1 cellular context compared by ENCODE assay signal in genomic region chr16:21554795-21555585, GRCh38.
TF ChIP-seq lines count a peak whose summit lies in the region.

No MANE protein-coding gene starts in this region.

TF ChIP-seq in GM12878, 131 proteins besides CTCF, POLR2A, EP300 and RAD21 (continued from another document and continues in another):
- TF ChIP-seq NR2F1 (conservative IDR thresholded peaks at IDR 0.05): peak; percentile 39; the same call in 1 of the 2 replicates
- peak; percentile 99 for TF ChIP-seq IKZF1 (conservative IDR thresholded peaks at IDR 0.05)
- TF ChIP-seq TARDBP (IDR thresholded peaks at IDR 0.05; ENCODE audit: borderline replicate concordance): peak; percentile 89
- peak; percentile 87; the same call in 1 of the 2 replicates for TF ChIP-seq DPF2 (IDR thresholded peaks at IDR 0.05)
- peak; percentile 47 for TF ChIP-seq HCFC1 (IDR thresholded peaks at IDR 0.05; ENCODE audit: low read length)
- TF ChIP-seq JUND (IDR thresholded peaks at IDR 0.05; ENCODE audit: low read depth, low read length): no peak
- no peak for TF ChIP-seq ZNF274 (IDR thresholded peaks at IDR 0.05; ENCODE audit: insufficient read depth, insufficient read length)
- TF ChIP-seq FOS (IDR thresholded peaks at IDR 0.05; ENCODE audit: borderline replicate concordance, extremely low read depth, insufficient read length): no peak
- no peak; the same call in 1 of the 2 replicates for TF ChIP-seq NFIC (IDR thresholded peaks at IDR 0.05; ENCODE audit: low read depth, low read length)
- TF ChIP-seq PKNOX1 (IDR thresholded peaks at IDR 0.05): peak; percentile 6; the same call in 1 of the 2 replicates
- TF ChIP-seq CREB1 (IDR thresholded peaks at IDR 0.05; ENCODE audit: low read depth): no peak; the same call in 1 of the 2 replicates
- TF ChIP-seq WRNIP1 (IDR thresholded peaks at IDR 0.05; ENCODE audit: borderline replicate concordance, low read depth, low read length): no peak
- 0 out of 2 replicates have a peak, but pooled peaks have one; percentile 11 for TF ChIP-seq CHD2 (IDR thresholded peaks at IDR 0.05; ENCODE audit: borderline replicate concordance, low read depth, low read length)
- no peak for TF ChIP-seq SUPT20H (IDR thresholded peaks at IDR 0.05; ENCODE audit: borderline replicate concordance, control insufficient read depth, low read depth, low read length)
- TF ChIP-seq HDGF (IDR thresholded peaks at IDR 0.05): 0 out of 2 replicates have a peak, but pooled peaks have one; percentile 72
- no peak for TF ChIP-seq REST (IDR thresholded peaks at IDR 0.05; ENCODE audit: low read depth, low read length)
- no peak for TF ChIP-seq HDAC2 (IDR thresholded peaks at IDR 0.05)
- TF ChIP-seq RFX5 (IDR thresholded peaks at IDR 0.05; ENCODE audit: low read depth, low read length): no peak
- TF ChIP-seq USF1 (IDR thresholded peaks at IDR 0.05; ENCODE audit: borderline replicate concordance, extremely low read length, insufficient read depth, low read depth, low read length): no peak
- TF ChIP-seq YY1 (IDR thresholded peaks at IDR 0.05; ENCODE audit: low read depth, low read length): peak; percentile 89
- peak; percentile 81 for TF ChIP-seq SMARCA5 (IDR thresholded peaks at IDR 0.05)
- TF ChIP-seq MEF2A (IDR thresholded peaks at IDR 0.05; ENCODE audit: insufficient read depth, low read depth, low read length): peak; percentile 80
- TF ChIP-seq ATF3 (IDR thresholded peaks at IDR 0.05; ENCODE audit: borderline replicate concordance, extremely low read depth, low read depth, low read length): peak; percentile 57; the same call in 1 of the 2 replicates
- no peak for TF ChIP-seq RBBP5 (conservative IDR thresholded peaks at IDR 0.05)
- TF ChIP-seq SREBF2 (IDR thresholded peaks at IDR 0.05; ENCODE audit: low read length): no peak
- TF ChIP-seq ZNF24 (IDR thresholded peaks at IDR 0.05): peak; percentile 88
- TF ChIP-seq BMI1 (IDR thresholded peaks at IDR 0.05; ENCODE audit: borderline replicate concordance): no peak
- peak; percentile 64; the same call in 1 of the 2 replicates for TF ChIP-seq IRF5 (IDR thresholded peaks at IDR 0.05; ENCODE audit: borderline replicate concordance)
- no peak for TF ChIP-seq ZBED1 (IDR thresholded peaks at IDR 0.05; ENCODE audit: borderline replicate concordance)
- TF ChIP-seq NR2C1 (IDR thresholded peaks at IDR 0.05): no peak
- peak; percentile 97 to 98 for TF ChIP-seq IKZF2 (IDR thresholded peaks at IDR 0.05)
- TF ChIP-seq ETV6 (conservative IDR thresholded peaks at IDR 0.05 in 1 of 2, IDR thresholded peaks at IDR 0.05 in 1 of 2; ENCODE audit: borderline replicate concordance in 1 of 2, low read depth in 1 of 2): peak in 1 of 2 experiments; percentile 92; a peak in 2 of 4 replicates
- TF ChIP-seq GABPA (IDR thresholded peaks at IDR 0.05; ENCODE audit: low read depth): no peak; the same call in 1 of the 2 replicates
- no peak; the same call in 1 of the 2 replicates for TF ChIP-seq NKRF (conservative IDR thresholded peaks at IDR 0.05)
- TF ChIP-seq ZNF687 (IDR thresholded peaks at IDR 0.05): no peak
- no peak for TF ChIP-seq CUX1 (IDR thresholded peaks at IDR 0.05; ENCODE audit: insufficient replicate concordance, low read depth, low read length)
- peak; percentile 16; the same call in 1 of the 2 replicates for TF ChIP-seq BCL11A (IDR thresholded peaks at IDR 0.05; ENCODE audit: low read depth, low read length)
- peak; percentile 74 for TF ChIP-seq ZNF207 (IDR thresholded peaks at IDR 0.05; ENCODE audit: borderline replicate concordance)
- no peak for TF ChIP-seq SMAD5 (IDR thresholded peaks at IDR 0.05; ENCODE audit: low read depth)
- no peak for TF ChIP-seq FOXK2 (IDR thresholded peaks at IDR 0.05)
- TF ChIP-seq IRF3 (IDR thresholded peaks at IDR 0.05): no peak
- peak; percentile 90 for TF ChIP-seq SPI1 (IDR thresholded peaks at IDR 0.05; ENCODE audit: borderline replicate concordance, insufficient read depth, low read depth, low read length)
- TF ChIP-seq SMC3 (IDR thresholded peaks at IDR 0.05; ENCODE audit: borderline replicate concordance, low read length): peak; percentile 99
- TF ChIP-seq HDAC6 (IDR thresholded peaks at IDR 0.05; ENCODE audit: unreplicated experiment): no peak
